Comparison of ENCODE assay signal across 13 cellular contexts in genomic region chr2:47250576-47251403, GRCh38.
DNase-seq lines count a peak whose midpoint lies in the region; TF ChIP-seq lines count a peak whose summit lies in the region.
"Had no signal": no experiment of that assay in that cellular context is flagged by ENCODE, and none has a peak within 500 bp of the region (broad histone marks: within the 10 kb centered on the region; RNA-seq: fewer than 3 reads in every experiment).

No MANE protein-coding gene starts in this region.

- H3K27me3 ChIP-seq in PC-9 (ENCODE audit: insufficient read depth, low read depth), result no peaks in the 10 kb centered on the region
- H3K27me3 ChIP-seq in adrenal gland, result no peaks in the 10 kb centered on the region

- POLR2A ChIA-PET in PC-9 (lab: Charles Lee; ENCODE audit: unreplicated experiment), result interaction anchor here (0.6 kb wide), 1 partner anchor 9 kb away, joined by 5 read pairs; no protein-coding TSS in a partner anchor

- H4K20me1 ChIP-seq in PC-9 (ENCODE audit: insufficient read depth), result no peaks in the 10 kb centered on the region

- DNase-seq in DMS153 (lab: John Stamatoyannopoulos, UW) (peak; percentile 85), LNCaP clone FGC (ENCODE audit: low read depth) (peak; percentile 7), PC-9 (peak; percentile 95 to 99), fibroblast of villous mesenchyme (ENCODE audit: low read depth) (peak; percentile 39), AG20443 (ENCODE audit: low spot score) (no peak), mesenteric fat pad (ENCODE audit: low spot score) (no peak), adrenal gland (no peak)
- DNase-seq in activated naive CD4-positive, alpha-beta T cell treated with anti-CD3 and anti-CD28 coated beads for 36 hours, result no peak
- DNase-seq: activated T-cell treated with anti-CD3 and anti-CD28 coated beads, Interleukin-2, amount 50 U/mL, for 1 hour; aorta; CD4-positive, alpha-beta T cell; MM.1S; Right ventricle myocardium superior had no signal

- H2AFZ ChIP-seq in PC-9, result peak overlapping the region; percentile 59; the same call in 1 of the 2 replicates

- TF ChIP-seq POLR2A in adrenal gland (IDR thresholded peaks at IDR 0.05), result no peak

- no peaks in the 10 kb centered on the region for H3K36me3 Mint-ChIP-seq in activated naive CD4-positive, alpha-beta T cell treated with anti-CD3 and anti-CD28 coated beads for 36 hours (ENCODE audit: low read depth)

- H3K36me3 ChIP-seq in PC-9 (ENCODE audit: low read depth) (no peaks in the 10 kb centered on the region), adrenal gland (replicated peaks in 1 of 2) (no peaks in the 10 kb centered on the region)

- BruUV-seq in PC-9 (replicated peaks; lab: Mats Ljungman, UMichigan), result TSS peak; percentile 95

- no peaks in the 10 kb centered on the region for H3K27me3 Mint-ChIP-seq in activated naive CD4-positive, alpha-beta T cell treated with anti-CD3 and anti-CD28 coated beads for 36 hours (ENCODE audit: low read depth)
- H3K27me3 Mint-ChIP-seq: CD4-positive, alpha-beta T cell had no signal

- H3K79me2 ChIP-seq in PC-9 (ENCODE audit: low read depth), result no peaks in the 10 kb centered on the region

- H3K4me1 Mint-ChIP-seq in activated naive CD4-positive, alpha-beta T cell treated with anti-CD3 and anti-CD28 coated beads for 36 hours (ENCODE audit: low read depth), result no peaks in the 10 kb centered on the region

- peak overlapping the region; percentile 86 for H3K27ac ChIP-seq in PC-9
- no peak overlapping the region for H3K27ac ChIP-seq in adrenal gland

- H3K9me3 ChIP-seq in PC-9 (ENCODE audit: insufficient read depth, low read depth) (no peaks in the 10 kb centered on the region; the same call in 1 of the 2 replicates), adrenal gland (replicated peaks in 1 of 3) (no peaks in the 10 kb centered on the region)

- intact Hi-C loops in PC-9 (cut with micrococcal nuclease; ENCODE audit: unreplicated experiment) (loop anchor here (1.0 to 2.0 kb wide), 2 partner anchors 19 to 52 kb away; no protein-coding TSS in a partner anchor), adrenal gland (cut with DNase I) (no loop called here)
- intact Hi-C loops in activated naive CD4-positive, alpha-beta T cell treated with anti-CD3 and anti-CD28 coated beads for 36 hours (cut with micrococcal nuclease), result no loop called here

- no peak overlapping the region for H3K4me3 ChIP-seq in LNCaP clone FGC (ENCODE audit: low read depth, low read length)
- peak overlapping the region; percentile 32; the same call in 1 of the 2 replicates for H3K4me3 ChIP-seq in PC-9
- H3K4me3 ChIP-seq in fibroblast of villous mesenchyme (ENCODE audit: low read depth, low read length), result no peak overlapping the region
- H3K4me3 ChIP-seq in adrenal gland, result no peak overlapping the region

- H3K4me1 ChIP-seq in PC-9 (replicated peaks; ENCODE audit: insufficient read depth) (peaks cover 39% of the 10 kb centered on the region), adrenal gland (replicated peaks in 1 of 2) (no peaks in the 10 kb centered on the region)

- no peak for TF ChIP-seq CTCF in LNCaP clone FGC (IDR thresholded peaks at IDR 0.05; ENCODE audit: control insufficient read depth, extremely low read depth, insufficient read depth)
- no peak for TF ChIP-seq CTCF in PC-9 (conservative IDR thresholded peaks at IDR 0.05)
- no peak for TF ChIP-seq CTCF in fibroblast of villous mesenchyme (IDR thresholded peaks at IDR 0.05; ENCODE audit: insufficient read depth, low read depth, low read length)
- TF ChIP-seq CTCF in adrenal gland (IDR thresholded peaks at IDR 0.05), result no peak

- no peak overlapping the region for H3K27ac Mint-ChIP-seq in activated naive CD4-positive, alpha-beta T cell treated with anti-CD3 and anti-CD28 coated beads for 36 hours
- H3K27ac Mint-ChIP-seq: CD4-positive, alpha-beta T cell had no signal

- CTCF ChIA-PET in PC-9 (lab: Charles Lee), result interaction anchor here (1.0 kb wide), 1 partner anchor 21 kb away, joined by 7 read pairs; no protein-coding TSS in a partner anchor
- CTCF ChIA-PET in activated naive CD4-positive, alpha-beta T cell treated with anti-CD3 and anti-CD28 coated beads for 36 hours (lab: Charles Lee), result interaction anchor here (0.6 to 0.7 kb wide), 2 partner anchors 20 to 26 kb away, joined by 3 to 6 read pairs; no protein-coding TSS in a partner anchor

- no peaks in the 10 kb centered on the region for H3K9me3 Mint-ChIP-seq in activated naive CD4-positive, alpha-beta T cell treated with anti-CD3 and anti-CD28 coated beads for 36 hours
- H3K9me3 Mint-ChIP-seq: CD4-positive, alpha-beta T cell had no signal

- H3K9me2 ChIP-seq in PC-9 (ENCODE audit: insufficient read depth), result no peaks in the 10 kb centered on the region

- H3K4me2 ChIP-seq in PC-9, result peak overlapping the region; percentile 68

- H3K4me3 Mint-ChIP-seq in activated naive CD4-positive, alpha-beta T cell treated with anti-CD3 and anti-CD28 coated beads for 36 hours, result no peak overlapping the region
- H3K4me3 Mint-ChIP-seq: CD4-positive, alpha-beta T cell had no signal

- WGBS in adrenal gland, 4 donors, result 84 to 88% (median 84%) methylated on average over 11 of the region's 11 CpGs

- H3F3A ChIP-seq in PC-9 (ENCODE audit: insufficient read depth, low read depth), result peaks cover 31% of the 10 kb centered on the region

Comparison
In these comparisons a context has a peak if more than half of its experiments do, and no peak if none do; other contexts are left out.
1. DNase-seq: peak in DMS153 (single experiment), LNCaP clone FGC (single experiment), PC-9 (2 of 2) and fibroblast of villous mesenchyme (single experiment); none in AG20443 (single experiment), mesenteric fat pad (single experiment), adrenal gland (0 of 7) and activated naive CD4-positive, alpha-beta T cell treated with anti-CD3 and anti-CD28 coated beads for 36 hours (single experiment).